Comparison of ENCODE assay signal across 20 cellular contexts in genomic region chr12:8956772-8957171, GRCh38.
"Had no signal": no experiment of that assay in that cellular context is flagged by ENCODE, and none has a peak within 500 bp of the region (broad histone marks: within the 10 kb centered on the region; RNA-seq: fewer than 3 reads in every experiment).

No MANE protein-coding gene starts in this region.

- H3K27ac ChIP-seq: cardiac muscle cell, dorsolateral prefrontal cortex, foreskin keratinocyte, hepatocyte, ovary, right lobe of liver, stomach, upper lobe of left lung had no signal

- H3K9me3 ChIP-seq: ovary, right lobe of liver, stomach, upper lobe of left lung had no signal

- H3K27ac Mint-ChIP-seq: activated B cell treated with CpG ODN at 0.5 μM for 24 hours; activated CD4-positive, alpha-beta T cell treated with anti-CD3 and anti-CD28 coated beads, Interleukin-2, amount 10 ng/mL, durations not matched to agents 24 days and 14 days; T-helper 1 cell treated with Interleukin-12 subunit alpha and Interleukin-12 subunit beta and Interleukin-4 antibody, amounts not matched to agents 30 μg/mL and 1 μg/mL, for 36 hours had no signal

- H3K27me3 ChIP-seq: cardiac muscle cell, dorsolateral prefrontal cortex, foreskin keratinocyte, hepatocyte, ovary, right lobe of liver, stomach, upper lobe of left lung had no signal

- H3K27me3 Mint-ChIP-seq: activated B cell treated with CpG ODN at 0.5 μM for 24 hours; activated CD4-positive, alpha-beta T cell treated with anti-CD3 and anti-CD28 coated beads, Interleukin-2, amount 10 ng/mL, durations not matched to agents 24 days and 14 days had no signal

- H3K36me3 ChIP-seq: cardiac muscle cell, ovary, right lobe of liver, stomach, upper lobe of left lung had no signal

- H3K9me3 Mint-ChIP-seq: activated B cell treated with CpG ODN at 0.5 μM for 24 hours had no signal

- DNase-seq: activated B cell treated with CpG ODN at 0.5 μM for 24 hours; activated CD4-positive, alpha-beta T cell treated with anti-CD3 and anti-CD28 coated beads, Interleukin-2, amount 10 ng/mL, durations not matched to agents 24 days and 14 days; activated CD8-positive, alpha-beta memory T cell treated with anti-CD3 and anti-CD28 coated beads, Interleukin-2, amount 50 U/mL, for 4 hours; activated T-cell treated with anti-CD3 and anti-CD28 coated beads, Interleukin-2, amount 50 U/mL, for 4 hours; amniotic stem cell; dorsolateral prefrontal cortex; foreskin keratinocyte; left colon; ovary; right lobe of liver; small intestine; stimulated activated CD4-positive, alpha-beta T cell treated with anti-CD3 and anti-CD28 coated beads, Interleukin-15, amount 100 ng/mL, for 24 hours; stimulated activated CD4-positive, alpha-beta T cell treated with anti-CD3 and anti-CD28 coated beads, Interleukin-2, amount 100 ng/mL, for 48 hours; stomach; upper lobe of left lung had no signal

- H3K4me1 ChIP-seq: foreskin keratinocyte, stomach, upper lobe of left lung had no signal

- H3K4me3 Mint-ChIP-seq: activated B cell treated with CpG ODN at 0.5 μM for 24 hours; activated CD4-positive, alpha-beta T cell treated with anti-CD3 and anti-CD28 coated beads, Interleukin-2, amount 10 ng/mL, durations not matched to agents 24 days and 14 days; activated T-cell treated with anti-CD3 and anti-CD28 coated beads, Interleukin-2, amount 50 U/mL, for 4 hours; T-helper 1 cell treated with Interleukin-12 subunit alpha and Interleukin-12 subunit beta and Interleukin-4 antibody, amounts not matched to agents 30 μg/mL and 1 μg/mL, for 36 hours had no signal

- H3K4me3 ChIP-seq: cardiac muscle cell, dorsolateral prefrontal cortex, hepatocyte, lung, ovary, right lobe of liver, stomach, upper lobe of left lung had no signal

- ATAC-seq: activated naive CD4-positive, alpha-beta T cell treated with anti-CD3 and anti-CD28 coated beads, Interleukin-2, amount 50 U/mL, for 72 hours; activated T-cell treated with anti-CD3 and anti-CD28 coated beads, Interleukin-2, amount 50 U/mL, for 4 hours; foreskin keratinocyte; left colon; right lobe of liver had no signal
